In the genomic region with DNA sequence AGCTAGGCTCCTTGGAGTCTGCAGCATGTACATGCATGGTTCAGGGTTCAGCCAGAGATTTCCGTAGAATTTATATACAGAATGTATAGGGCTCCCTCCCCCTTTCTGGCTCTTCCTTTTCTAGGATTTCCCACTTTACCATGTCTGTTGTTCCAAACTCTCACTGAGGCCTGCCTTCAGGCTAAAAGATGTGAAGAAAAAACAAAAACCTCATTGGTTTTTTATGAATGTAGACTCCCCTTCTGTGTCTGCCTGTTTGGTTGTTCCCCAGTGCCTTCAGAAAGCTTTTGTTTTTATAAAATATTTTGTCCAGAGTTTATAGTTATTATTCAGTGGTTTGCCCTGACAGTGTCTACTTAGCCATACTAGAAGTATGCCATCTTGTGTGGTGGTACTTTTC, we compare ENCODE assay signal across 10 cellular contexts. TPM values are rescaled to one million over a fixed set of nuclear protein-coding genes. Genes with fewer than 3 reads are reported as not detected.
DNase-seq lines count a peak whose midpoint lies in the region; ATAC-seq, FAIRE-seq and TF ChIP-seq lines count a peak whose summit lies in the region.
"Had no signal": no experiment of that assay in that cellular context is flagged by ENCODE, and none has a peak within 500 bp of the region (broad histone marks: within the 10 kb centered on the region; RNA-seq: fewer than 3 reads in every experiment).

No MANE protein-coding gene starts in this region.

- no peak for TF ChIP-seq RAD21 in K562 (CRISPR knock-in tag; conservative IDR thresholded peaks at IDR 0.05 in 1 of 2, IDR thresholded peaks at IDR 0.05 in 1 of 2)

- peaks cover 98% of the 10 kb centered on the region for H3K79me2 ChIP-seq in K562 (ENCODE audit: control insufficient read depth, insufficient read depth, low read length)

- H3K4me3 Mint-ChIP-seq in stimulated activated naive CD8-positive, alpha-beta T cell treated with anti-CD3 and anti-CD28 coated beads, Interleukin-15, Interleukin-2, amounts not matched to agents 100 ng/mL and 50 ng/mL, for 24 hours, result peak overlapping the region; percentile 93

- no peak for DNase-seq in stimulated activated naive CD8-positive, alpha-beta T cell treated with anti-CD3 and anti-CD28 coated beads, Interleukin-15, Interleukin-2, amounts not matched to agents 100 U/mL and 50 U/mL, for 24 hours
- DNase-seq in K562 (ENCODE audit: extremely low read depth in 1 of 4, low spot score in 3 of 4) (no peak), lower lobe of right lung (no peak), vagina (ENCODE audit: extremely low spot score in 2 of 2) (no peak), NCI-H82 (lab: John Stamatoyannopoulos, UW) (no peak), hepatic stellate cell (ENCODE audit: low spot score) (no peak)
- DNase-seq: NK-92 treated with Interleukin-12 subunit alpha and Interleukin-12 subunit beta, amount 100 ng/mL, for 24 hours; uterus had no signal

- no peaks in the 10 kb centered on the region for H3K9me3 Mint-ChIP-seq in stimulated activated naive CD8-positive, alpha-beta T cell treated with anti-CD3 and anti-CD28 coated beads, Interleukin-15, Interleukin-2, amounts not matched to agents 100 ng/mL and 50 ng/mL, for 24 hours

- no peaks in the 10 kb centered on the region for H3K9me1 ChIP-seq in K562 (ENCODE audit: control insufficient read depth, insufficient read depth, low read length)

- peaks cover 68% of the 10 kb centered on the region for H3K36me3 Mint-ChIP-seq in stimulated activated naive CD8-positive, alpha-beta T cell treated with anti-CD3 and anti-CD28 coated beads, Interleukin-15, Interleukin-2, amounts not matched to agents 100 ng/mL and 50 ng/mL, for 24 hours (ENCODE audit: low read depth)

- H3K4me1 ChIP-seq in K562 (replicated peaks in 1 of 2; ENCODE audit: control insufficient read depth in 2 of 2, insufficient read depth in 2 of 2, low read length in 2 of 2), result peaks cover 6 to 29% of the 10 kb centered on the region in 2 experiments
- peaks cover 79% of the 10 kb centered on the region for H3K4me1 ChIP-seq in lower lobe of right lung
- H3K4me1 ChIP-seq in vagina, result peaks cover 84% of the 10 kb centered on the region

- no peaks in the 10 kb centered on the region for H3K9me3 ChIP-seq in K562 (replicated peaks; ENCODE audit: control insufficient read depth, insufficient read depth, low read depth, low read length)
- no peaks in the 10 kb centered on the region for H3K9me3 ChIP-seq in lower lobe of right lung
- no peaks in the 10 kb centered on the region for H3K9me3 ChIP-seq in vagina
- H3K9me3 ChIP-seq: uterus had no signal

- H3K27me3 ChIP-seq in K562 (ENCODE audit: control insufficient read depth in 2 of 2, insufficient read depth in 2 of 2, low read length in 2 of 2), result no peaks in the 10 kb centered on the region
- no peaks in the 10 kb centered on the region for H3K27me3 ChIP-seq in lower lobe of right lung (ENCODE audit: low read depth)
- H3K27me3 ChIP-seq in vagina, result no peaks in the 10 kb centered on the region
- H3K27me3 ChIP-seq: uterus had no signal

- TF ChIP-seq POLR2A in K562 (conservative IDR thresholded peaks at IDR 0.05) (no peak), vagina (IDR thresholded peaks at IDR 0.05) (no peak)

- H3K27ac ChIP-seq in K562 (ENCODE audit: extremely low read depth, low read depth, low read length) (peak overlapping the region; percentile 4; the same call in 1 of the 3 replicates), lower lobe of right lung (no peak overlapping the region), vagina (peak overlapping the region; percentile 43)

- H3K4me1 Mint-ChIP-seq in stimulated activated naive CD8-positive, alpha-beta T cell treated with anti-CD3 and anti-CD28 coated beads, Interleukin-15, Interleukin-2, amounts not matched to agents 100 ng/mL and 50 ng/mL, for 24 hours (ENCODE audit: low read depth), result peaks cover 80% of the 10 kb centered on the region

- no peak for ATAC-seq in stimulated activated naive CD8-positive, alpha-beta T cell treated with anti-CD3 and anti-CD28 coated beads, Interleukin-15, Interleukin-2, amounts not matched to agents 100 U/mL and 50 U/mL, for 24 hours
- ATAC-seq in K562, result no peak
- ATAC-seq in lower lobe of right lung, result no peak
- ATAC-seq in GM19467 (IDR thresholded peaks at IDR 0.05; ENCODE audit: unreplicated experiment), result no peak

- in situ Hi-C loops in K562 (cut with MboI), result no loop called here

- no peak overlapping the region for H2AFZ ChIP-seq in K562 (ENCODE audit: low read depth, low read length)

- peaks cover 34% of the 10 kb centered on the region for H4K20me1 ChIP-seq in K562 (replicated peaks; ENCODE audit: control insufficient read depth, insufficient read depth, low read length)

- no peak for TF ChIP-seq EP300 in K562 (IDR thresholded peaks at IDR 0.05; ENCODE audit: low read length)

- H3K4me2 ChIP-seq in K562 (ENCODE audit: insufficient read depth, low read length), result peak overlapping the region; percentile 84

- FAIRE-seq in K562 (lab: Jason Lieb, UNC), result no peak

- TF ChIP-seq CTCF in K562 (IDR thresholded peaks at IDR 0.05 in 2 of 3, conservative IDR thresholded peaks at IDR 0.05 in 1 of 3; ENCODE audit: insufficient read depth in 2 of 3, low read depth in 1 of 3, low read length in 3 of 3) (no peak), lower lobe of right lung (IDR thresholded peaks at IDR 0.05) (no peak), vagina (IDR thresholded peaks at IDR 0.05) (no peak)

- H3K27me3 Mint-ChIP-seq in stimulated activated naive CD8-positive, alpha-beta T cell treated with anti-CD3 and anti-CD28 coated beads, Interleukin-15, Interleukin-2, amounts not matched to agents 100 ng/mL and 50 ng/mL, for 24 hours, result no peaks in the 10 kb centered on the region

- peak overlapping the region; percentile 51 for H3K4me3 ChIP-seq in K562
- peak overlapping the region; percentile 68 for H3K4me3 ChIP-seq in lower lobe of right lung
- peak overlapping the region in 1 of 2 donors; percentile 78 for H3K4me3 ChIP-seq in vagina

- H3K36me3 ChIP-seq in K562 (ENCODE audit: control insufficient read depth, insufficient read depth, low read length), result peaks cover 71% of the 10 kb centered on the region
- no peaks in the 10 kb centered on the region for H3K36me3 ChIP-seq in lower lobe of right lung
- no peaks in the 10 kb centered on the region for H3K36me3 ChIP-seq in vagina
- H3K36me3 ChIP-seq: uterus had no signal

- CTCF ChIA-PET in K562 (lab: Yijun Ruan, JAX; ENCODE audit: low intra/inter-chr PET ratio), result no interaction called here

- POLR2A ChIA-PET in K562 (lab: Yijun Ruan, JAX), result interaction anchor here (0.6 to 4.6 kb wide), 4 partner anchors 8 to 150 kb away, joined by 3 to 53 read pairs (median 6); no protein-coding TSS in a partner anchor

- WGBS in K562 (ENCODE audit: insufficient coverage, low coverage, missing lambda C conversion rate), result 30% methylated on average over 1 of the region's 1 CpG

- intact Hi-C loops in K562 (cut with micrococcal nuclease) (no loop called here), lower lobe of right lung (cut with DNase I) (no loop called here), vagina (cut with DNase I) (no loop called here)

- H3K27ac Mint-ChIP-seq in stimulated activated naive CD8-positive, alpha-beta T cell treated with anti-CD3 and anti-CD28 coated beads, Interleukin-15, Interleukin-2, amounts not matched to agents 100 ng/mL and 50 ng/mL, for 24 hours, result peak overlapping the region; percentile 80

- no TSS peak for BruUV-seq in K562 (replicated peaks; lab: Mats Ljungman, UMichigan)

- H3K9ac ChIP-seq in K562 (ENCODE audit: insufficient read depth in 1 of 2, low read depth in 2 of 2, low read length in 2 of 2), result peak overlapping the region in 1 of 2 experiments; percentile 82; a peak in 3 of 4 replicates

RNA-seq across cellular contexts. Expression of gene NDUFV2, which starts 3.6 kb away (rescaled TPM):
- 122 and 367 TPM in 2 replicates for total RNA-seq in K562 (2011; cell fraction: chromatin; rRNA removed; ENCODE audit: low replicate concordance)
- total RNA-seq in K562 (2011; cell fraction: nucleolus; rRNA removed), result 101 and 132 TPM in 2 replicates
- 250 and 347 TPM in 2 replicates for total RNA-seq in K562 (2011; cell fraction: nucleoplasm; rRNA removed)
- total RNA-seq in K562 (2014; rRNA removed) (213 and 332 TPM in 2 replicates), K562 (2014; rRNA removed; fragmentation: Illumina TruSeq; extraction: Trizol) (378 and 409 TPM in 2 replicates), K562 (2015; rRNA removed; fragmentation: Illumina TruSeq; extraction: Trizol) (341 and 397 TPM in 2 replicates), K562 (2021) (302 and 312 TPM in 2 replicates), lower lobe of right lung (108 TPM), vagina (75.1 TPM)
- polyA plus RNA-seq in K562 (2011; rRNA removed) (451 and 487 TPM in 2 replicates), K562 (2014; fragmentation: Illumina TruSeq; extraction: Trizol) (354 and 361 TPM in 2 replicates), K562 (2014; fragmentation: Nextera tagmentation; extraction: Ambion mirVana) (100 to 1,000 TPM; 384 to 550 TPM), K562 (2014; rRNA removed) (389 and 437 TPM in 2 replicates)
- polyA plus RNA-seq in K562 (2011; cell fraction: cytosol; rRNA removed), result 117 and 214 TPM in 2 replicates
- 97.9 and 211 TPM in 2 replicates for polyA plus RNA-seq in K562 (2011; cell fraction: nucleus; rRNA removed)
- 263 and 279 TPM in 2 replicates for polyA plus RNA-seq in K562 (2012)
- polyA minus RNA-seq in K562 (2011; rRNA and poly(A)+ RNA removed), result 148 and 223 TPM in 2 replicates
- polyA minus RNA-seq in K562 (2011; cell fraction: cytosol; rRNA and poly(A)+ RNA removed), result 44.6 and 66.0 TPM in 2 replicates
- 155 and 334 TPM in 2 replicates for polyA minus RNA-seq in K562 (2011; cell fraction: nucleus; rRNA and poly(A)+ RNA removed)

RNA-seq across cellular contexts. Expression of gene ANKRD12, which starts 30.5 kb away (rescaled TPM):
- total RNA-seq in K562 (2011; cell fraction: chromatin; rRNA removed; ENCODE audit: low replicate concordance), result 17.5 and 89.7 TPM in 2 replicates
- total RNA-seq in K562 (2011; cell fraction: nucleolus; rRNA removed), result 16.0 and 17.8 TPM in 2 replicates
- total RNA-seq in K562 (2011; cell fraction: nucleoplasm; rRNA removed), result 20.1 and 30.6 TPM in 2 replicates
- 15.9 and 24.7 TPM in 2 replicates for total RNA-seq in K562 (2014; rRNA removed)
- total RNA-seq in K562 (2014; rRNA removed; fragmentation: Illumina TruSeq; extraction: Trizol), result 23.6 and 29.9 TPM in 2 replicates
- total RNA-seq in K562 (2015; rRNA removed; fragmentation: Illumina TruSeq; extraction: Trizol), result 24.7 and 28.2 TPM in 2 replicates
- total RNA-seq in K562 (2021), result 24.2 and 25.4 TPM in 2 replicates
- 10.7 and 11.8 TPM in 2 replicates for polyA plus RNA-seq in K562 (2011; rRNA removed)
- polyA plus RNA-seq in K562 (2011; cell fraction: cytosol; rRNA removed), result 1.3 and 3.0 TPM in 2 replicates
- polyA plus RNA-seq in K562 (2011; cell fraction: nucleus; rRNA removed), result 18.0 and 18.6 TPM in 2 replicates
- 10.7 and 12.0 TPM in 2 replicates for polyA plus RNA-seq in K562 (2012)
- 9.5 and 16.0 TPM in 2 replicates for polyA plus RNA-seq in K562 (2014; fragmentation: Illumina TruSeq; extraction: Trizol)
- 10 to 100 TPM; 12.3 to 15.7 TPM for polyA plus RNA-seq in K562 (2014; fragmentation: Nextera tagmentation; extraction: Ambion mirVana)
- polyA plus RNA-seq in K562 (2014; rRNA removed), result 5.8 and 6.6 TPM in 2 replicates
- 88.7 and 115 TPM in 2 replicates for polyA minus RNA-seq in K562 (2011; rRNA and poly(A)+ RNA removed)
- polyA minus RNA-seq in K562 (2011; cell fraction: cytosol; rRNA and poly(A)+ RNA removed), result 21.7 and 26.1 TPM in 2 replicates
- polyA minus RNA-seq in K562 (2011; cell fraction: nucleus; rRNA and poly(A)+ RNA removed), result 29.1 and 58.8 TPM in 2 replicates
- 77.7 TPM for total RNA-seq in lower lobe of right lung
- total RNA-seq in vagina, result 53.5 TPM
